8 cellular contexts compared by ENCODE assay signal in genomic region chr5:140553657-140554056, GRCh38. TPM values are rescaled to one million over a fixed set of nuclear protein-coding genes. Genes with fewer than 3 reads are reported as not detected.
DNase-seq lines count a peak whose midpoint lies in the region; ATAC-seq and TF ChIP-seq lines count a peak whose summit lies in the region.

No MANE protein-coding gene starts in this region.

- no peaks in the 10 kb centered on the region for H3K27me3 ChIP-seq in CD8-positive, alpha-beta T cell (ENCODE audit: insufficient read depth, low read length)

- TF ChIP-seq POLR2A in GM18505 (IDR thresholded peaks at IDR 0.05; ENCODE audit: borderline replicate concordance, extremely low read depth, insufficient read depth, insufficient read length), result no peak

- H3K36me3 Mint-ChIP-seq in CD8-positive, alpha-beta T cell, result peaks cover 45% of the 10 kb centered on the region
- peaks cover 0 to 4% of the 10 kb centered on the region in 2 donors for H3K36me3 Mint-ChIP-seq in naive B cell

- no peak for DNase-seq in CD8-positive, alpha-beta T cell
- DNase-seq in activated CD8-positive, alpha-beta memory T cell treated with anti-CD3 and anti-CD28 coated beads, Interleukin-2, amount 50 U/mL, for 48 hours, result peak; percentile 42
- DNase-seq in naive B cell, result no peak
- no peak for DNase-seq in KG1 (lab: John Stamatoyannopoulos, UW)
- no peak for DNase-seq in activated CD4-positive, alpha-beta T cell treated with anti-CD3 and anti-CD28 coated beads for 48 hours

- TF ChIP-seq CTCF in CD8-positive, alpha-beta T cell (IDR thresholded peaks at IDR 0.05), result no peak

- H3K9me3 Mint-ChIP-seq in CD8-positive, alpha-beta T cell, result no peaks in the 10 kb centered on the region
- H3K9me3 Mint-ChIP-seq in naive B cell, result no peaks in the 10 kb centered on the region

- no peak overlapping the region for H3K27ac ChIP-seq in CD8-positive, alpha-beta T cell (ENCODE audit: low read depth, low read length)

- H3K4me1 Mint-ChIP-seq in CD8-positive, alpha-beta T cell (ENCODE audit: low read depth), result peaks cover 61% of the 10 kb centered on the region
- H3K4me1 Mint-ChIP-seq in naive B cell, result peaks cover 59 to 68% (median 66%) of the 10 kb centered on the region in 3 donors

- CTCF ChIA-PET in CD8-positive, alpha-beta T cell (lab: Charles Lee), result interaction anchor here (0.8 kb wide), 1 partner anchor 81 kb away, joined by 3 read pairs; no protein-coding TSS in a partner anchor

- H3K36me3 ChIP-seq in CD8-positive, alpha-beta T cell (ENCODE audit: insufficient read depth, low read length), result peaks cover 14% of the 10 kb centered on the region

- no peaks in the 10 kb centered on the region for H3K27me3 Mint-ChIP-seq in CD8-positive, alpha-beta T cell (ENCODE audit: low read depth)
- H3K27me3 Mint-ChIP-seq in naive B cell, result no peaks in the 10 kb centered on the region

- no peaks in the 10 kb centered on the region for H3K9me3 ChIP-seq in CD8-positive, alpha-beta T cell (ENCODE audit: low read length)

- peak overlapping the region; percentile 37 for H3K27ac Mint-ChIP-seq in CD8-positive, alpha-beta T cell
- peak overlapping the region in 5 of 6 donors; percentile 5 to 83 (median 74) for H3K27ac Mint-ChIP-seq in naive B cell

- no peak overlapping the region for H3K4me3 ChIP-seq in CD8-positive, alpha-beta T cell (ENCODE audit: low read depth, low read length)

- no peak for ATAC-seq in CD8-positive, alpha-beta T cell
- ATAC-seq in HG02610 (IDR thresholded peaks at IDR 0.05; ENCODE audit: unreplicated experiment) (peak; percentile 28), naive B cell (ENCODE audit: low read depth in 2 of 2) (no peak), GM18505 (IDR thresholded peaks at IDR 0.05; ENCODE audit: unreplicated experiment) (no peak), HG02623 (IDR thresholded peaks at IDR 0.05; ENCODE audit: unreplicated experiment) (no peak)

- no peak overlapping the region for H3K4me3 Mint-ChIP-seq in CD8-positive, alpha-beta T cell
- H3K4me3 Mint-ChIP-seq in naive B cell, result peak overlapping the region in 2 of 8 donors; percentile 5 to 68

- H3K4me1 ChIP-seq in CD8-positive, alpha-beta T cell (ENCODE audit: insufficient read depth, low read length), result peaks cover 35% of the 10 kb centered on the region

- POLR2A ChIA-PET in CD8-positive, alpha-beta T cell (lab: Charles Lee), result interaction anchor here (0.8 kb wide), 1 partner anchor 78 kb away, joined by 3 read pairs; no protein-coding TSS in a partner anchor

- intact Hi-C loops in CD8-positive, alpha-beta T cell (cut with DNase I, micrococcal nuclease), result loop anchor here in 1 of 2 experiments (10.0 kb wide), 1 partner anchor 249 kb away; the partner anchor contains the start of gene PFDN1

RNA-seq across cellular contexts. Expression of gene SRA1, which starts 3.6 kb away (rescaled TPM):
- 10 to 100 TPM; 33.7 to 37.2 TPM for total RNA-seq in CD8-positive, alpha-beta T cell
- polyA plus RNA-seq in naive B cell (ENCODE audit: low read depth in 6 of 6), result 10 to 100 TPM; 26.2 to 47.0 (median 31.7) TPM

RNA-seq across cellular contexts. Expression of gene EIF4EBP3, which starts 6.2 kb away (rescaled TPM):
- 10 to 100 TPM; 10.6 to 13.7 TPM for total RNA-seq in CD8-positive, alpha-beta T cell
- polyA plus RNA-seq in naive B cell (ENCODE audit: low read depth in 6 of 6), result 10 to 100 TPM; 44.5 to 90.3 (median 63.1) TPM

RNA-seq across cellular contexts. Expression of gene APBB3, which starts 10.7 kb away (rescaled TPM):
- total RNA-seq in CD8-positive, alpha-beta T cell, result 10 to 100 TPM; 51.0 to 51.7 TPM
- 1 to 10 TPM in 5 of 6 donors, not detected in 1; 6.3 to 9.0 (median 7.9) TPM for polyA plus RNA-seq in naive B cell (ENCODE audit: low read depth in 6 of 6)

RNA-seq across cellular contexts. Expression of gene SLC35A4, which starts 11.0 kb away (rescaled TPM):
- total RNA-seq in CD8-positive, alpha-beta T cell, result 10 to 100 TPM; 14.8 to 19.4 TPM
- 100 to 1,000 TPM in 1 of 6 donors, 10 to 100 TPM in 5; 66.8 to 107 (median 74.6) TPM for polyA plus RNA-seq in naive B cell (ENCODE audit: low read depth in 6 of 6)
